ENCODE assay signal across 31 cellular contexts in genomic region chr12:132337557-132337956, GRCh38. TPM values are rescaled to one million over a fixed set of nuclear protein-coding genes. Genes with fewer than 3 reads are reported as not detected.
"Had no signal": no experiment of that assay in that cellular context is flagged by ENCODE, and none has a peak within 500 bp of the region (broad histone marks: within the 10 kb centered on the region; RNA-seq: fewer than 3 reads in every experiment).

No MANE protein-coding gene starts in this region.

- H3K9me3 ChIP-seq: mucosa of descending colon, prostate gland, right atrium auricular region, sigmoid colon, thoracic aorta, upper lobe of right lung, vagina had no signal

- H3K79me2 ChIP-seq: hepatocyte had no signal

- H3K27me3 ChIP-seq: foreskin keratinocyte, right atrium auricular region, vagina had no signal

- H3K4me3 Mint-ChIP-seq: memory B cell; mesothelial cell of epicardium; naive B cell; natural killer cell treated with Interleukin-12 subunit alpha and Interleukin-12 subunit beta and Interleukin-15 and Interleukin-18, amount 100 ng/mL, for 72 hours; neural crest cell; stimulated activated effector memory CD8-positive, alpha-beta T cell treated with anti-CD3 and anti-CD28 coated beads, Interleukin-12 subunit alpha, Interleukin-12 subunit beta, amount 100 ng/mL, for 72 hours had no signal

- H3K27ac Mint-ChIP-seq: memory B cell; mesothelial cell of epicardium; naive B cell; natural killer cell treated with Interleukin-12 subunit alpha and Interleukin-12 subunit beta and Interleukin-15 and Interleukin-18, amount 100 ng/mL, for 72 hours; stimulated activated effector memory CD8-positive, alpha-beta T cell treated with anti-CD3 and anti-CD28 coated beads, Interleukin-12 subunit alpha, Interleukin-12 subunit beta, amount 100 ng/mL, for 72 hours had no signal

- H3K36me3 ChIP-seq: esophagus muscularis mucosa, gastroesophageal sphincter, heart left ventricle, prostate gland, right atrium auricular region, sigmoid colon, thoracic aorta, tibial nerve, upper lobe of right lung, vagina had no signal

- H3K27ac ChIP-seq: coronary artery, esophagus muscularis mucosa, foreskin keratinocyte, gastroesophageal sphincter, heart left ventricle, hepatocyte, prostate gland, right atrium auricular region, sigmoid colon, thoracic aorta, tibial nerve, upper lobe of right lung, vagina had no signal

- H2AFZ ChIP-seq: hepatocyte had no signal

- DNase-seq: dermis blood vessel endothelial cell; effector memory CD4-positive, alpha-beta T cell; foreskin keratinocyte; heart left ventricle; kidney; mucosa of descending colon; naive B cell; nucleus accumbens; sigmoid colon; stimulated activated CD4-positive, alpha-beta T cell treated with anti-CD3 and anti-CD28 coated beads, Interleukin-2, amount 100 ng/mL, for 24 hours; stimulated activated CD4-positive, alpha-beta T cell treated with anti-CD3 and anti-CD28 coated beads, Interleukin-4, amount 100 ng/mL, for 24 hours; stimulated activated naive CD8-positive, alpha-beta T cell treated with anti-CD3 and anti-CD28 coated beads, Interleukin-15, Interleukin-2, amounts not matched to agents 100 U/mL and 50 U/mL, for 24 hours; upper lobe of right lung had no signal

- H3K4me1 ChIP-seq: esophagus muscularis mucosa, foreskin keratinocyte, gastroesophageal sphincter, heart left ventricle, prostate gland, right atrium auricular region, sigmoid colon, tibial nerve, upper lobe of right lung, vagina had no signal

- H3K9me3 Mint-ChIP-seq: memory B cell; mesothelial cell of epicardium; natural killer cell treated with Interleukin-12 subunit alpha and Interleukin-12 subunit beta and Interleukin-15 and Interleukin-18, amount 100 ng/mL, for 72 hours; neural crest cell; stimulated activated effector memory CD8-positive, alpha-beta T cell treated with anti-CD3 and anti-CD28 coated beads, Interleukin-12 subunit alpha, Interleukin-12 subunit beta, amount 100 ng/mL, for 72 hours had no signal

- H3K4me2 ChIP-seq: hepatocyte had no signal

- H3K36me3 Mint-ChIP-seq: memory B cell; mesothelial cell of epicardium; naive B cell; natural killer cell treated with Interleukin-12 subunit alpha and Interleukin-12 subunit beta and Interleukin-15 and Interleukin-18, amount 100 ng/mL, for 72 hours; stimulated activated effector memory CD8-positive, alpha-beta T cell treated with anti-CD3 and anti-CD28 coated beads, Interleukin-12 subunit alpha, Interleukin-12 subunit beta, amount 100 ng/mL, for 72 hours had no signal

- H3K4me1 Mint-ChIP-seq: memory B cell; mesothelial cell of epicardium; naive B cell; stimulated activated effector memory CD8-positive, alpha-beta T cell treated with anti-CD3 and anti-CD28 coated beads, Interleukin-12 subunit alpha, Interleukin-12 subunit beta, amount 100 ng/mL, for 72 hours had no signal

- ATAC-seq: foreskin keratinocyte; gastroesophageal sphincter; heart left ventricle; left lobe of liver; mucosa of descending colon; natural killer cell treated with Interleukin-12 subunit alpha and Interleukin-12 subunit beta and Interleukin-15 and Interleukin-18, amount 100 ng/mL, for 72 hours; stimulated activated effector memory CD8-positive, alpha-beta T cell treated with anti-CD3 and anti-CD28 coated beads, Interleukin-12 subunit alpha, Interleukin-12 subunit beta, amount 100 ng/mL, for 72 hours; stimulated activated naive CD8-positive, alpha-beta T cell treated with anti-CD3 and anti-CD28 coated beads, Interleukin-15, Interleukin-2, amounts not matched to agents 100 U/mL and 50 U/mL, for 24 hours; upper lobe of right lung had no signal

- H3K4me3 ChIP-seq: coronary artery, esophagus muscularis mucosa, gastroesophageal sphincter, heart left ventricle, hepatocyte, lung, mucosa of descending colon, prostate gland, right atrium auricular region, sigmoid colon, thoracic aorta, tibial nerve, upper lobe of right lung, vagina had no signal

RNA-seq across cellular contexts. Expression of gene GALNT9, which starts 8.2 kb away (rescaled TPM):
- total RNA-seq: epithelial cell of proximal tubule; foreskin keratinocyte; left lobe of liver; natural killer cell treated with Interleukin-12 subunit alpha and Interleukin-12 subunit beta and Interleukin-15 and Interleukin-18, amount 100 ng/mL, for 72 hours; osteocyte had no signal
- polyA plus RNA-seq: foreskin keratinocyte, heart left ventricle had no signal
